33 cellular contexts compared by ENCODE assay signal in genomic region chr2:13353083-13353482, GRCh38.
"Had no signal": no experiment of that assay in that cellular context is flagged by ENCODE, and none has a peak within 500 bp of the region (broad histone marks: within the 10 kb centered on the region; RNA-seq: fewer than 3 reads in every experiment).

No MANE protein-coding gene starts in this region.

- H3K4me3 ChIP-seq: MG63 had no signal

- DNase-seq: Karpas-422, Kasumi-1, MG63, MM.1S, MV-4-11, NCI-H1048, NCI-H1092, NCI-H1092 treated with DMSO at 0.1 percent for 48 hours, NCI-H1105, NCI-H1105 treated with DMSO at 0.1 percent for 48 hours, NCI-H1417, NCI-H1417 treated with DMSO at 0.1 percent for 48 hours, NCI-H1436, NCI-H1436 treated with DMSO at 0.1 percent for 48 hours, NCI-H146, NCI-H1694, NCI-H1694 treated with DMSO at 0.1 percent for 48 hours, NCI-H187, NCI-H187 treated with DMSO at 0.1 percent for 48 hours, NCI-H1930, NCI-H2029, NCI-H2029 treated with DMSO at 0.1 percent for 48 hours, NCI-H2081, NCI-H2081 treated with DMSO at 0.1 percent for 48 hours, NCI-H2107, NCI-H2171, NCI-H2171 treated with DMSO at 0.1 percent for 48 hours, NCI-H226, NCI-H345, NCI-H446, NCI-H446 treated with DMSO at 0.1 percent for 48 hours, NCI-H510A, NCI-H510A treated with DMSO at 0.1 percent for 48 hours had no signal

- H3K27me3 ChIP-seq: MG63 had no signal

- H3K9me3 ChIP-seq: MG63 had no signal

- H3K36me3 ChIP-seq: MG63 had no signal
